8 cellular contexts compared by ENCODE assay signal in genomic region chr9:33472171-33472920, GRCh38. TPM values are rescaled to one million over a fixed set of nuclear protein-coding genes. Genes with fewer than 3 reads are reported as not detected.
DNase-seq lines count a peak whose midpoint lies in the region; ATAC-seq, FAIRE-seq and TF ChIP-seq lines count a peak whose summit lies in the region.

No MANE protein-coding gene starts in this region.

- peaks cover 5% of the 10 kb centered on the region for H3K27me3 Mint-ChIP-seq in HFFc6 (ENCODE audit: insufficient read depth)

- WGBS in K562 (ENCODE audit: insufficient coverage, low coverage, missing lambda C conversion rate), result 51% methylated on average over 15 of the region's 16 CpGs
- 92 to 95% methylated on average over 13 to 15 of the region's 16 CpGs for WGBS in mesodermal cell (ENCODE audit: insufficient coverage in 2 of 2), 2 experiments

- H3K4me1 Mint-ChIP-seq in HFFc6 (ENCODE audit: low read depth), result peaks cover 23% of the 10 kb centered on the region

- H3K27me3 ChIP-seq in ACC112 (ENCODE audit: insufficient read depth, low read length) (no peaks in the 10 kb centered on the region), K562 (ENCODE audit: control insufficient read depth in 2 of 2, insufficient read depth in 2 of 2, low read length in 2 of 2) (no peaks in the 10 kb centered on the region)

- DNase-seq in HFFc6 (no peak), K562 (ENCODE audit: extremely low read depth in 1 of 4, low spot score in 3 of 4) (no peak), cortex of kidney (lab: John Stamatoyannopoulos, UW) (no peak), GM12891 (ENCODE audit: insufficient read length, low spot score) (no peak), HuH-7 (ENCODE audit: low spot score) (no peak)
- DNase-seq in stimulated activated CD4-positive, alpha-beta T cell treated with anti-CD3 and anti-CD28 coated beads, Interleukin-12 subunit alpha, Interleukin-12 subunit beta, amount 100 ng/mL, for 4 hours, result no peak

- no peaks in the 10 kb centered on the region for H4K20me1 ChIP-seq in K562 (replicated peaks; ENCODE audit: control insufficient read depth, insufficient read depth, low read length)

- BruUV-seq in K562 (replicated peaks; lab: Mats Ljungman, UMichigan), result no TSS peak

- H3K4me2 ChIP-seq in K562 (ENCODE audit: insufficient read depth, low read length), result peak overlapping the region; percentile 94

- TF ChIP-seq EP300 in K562 (IDR thresholded peaks at IDR 0.05; ENCODE audit: low read length), result no peak

- peaks cover 34% of the 10 kb centered on the region for H3K36me3 Mint-ChIP-seq in HFFc6 (ENCODE audit: low read depth)

- FAIRE-seq in K562 (lab: Jason Lieb, UNC) (no peak), GM12891 (lab: Jason Lieb, UNC) (no peak)

- no peaks in the 10 kb centered on the region for H3K9me1 ChIP-seq in K562 (ENCODE audit: control insufficient read depth, insufficient read depth, low read length)

- no peak for TF ChIP-seq RAD21 in K562 (CRISPR knock-in tag; conservative IDR thresholded peaks at IDR 0.05 in 1 of 2, IDR thresholded peaks at IDR 0.05 in 1 of 2)

- H3K4me3 ChIP-seq in ACC112 (ENCODE audit: low read depth, low read length) (peak overlapping the region; percentile 90), K562 (peak overlapping the region; percentile 97), mesodermal cell (ENCODE audit: extremely low read depth, insufficient read depth, low read length, poor library complexity, severe bottlenecking) (peak overlapping the region; percentile 89)

- H3K9ac ChIP-seq in K562 (ENCODE audit: insufficient read depth in 1 of 2, low read depth in 2 of 2, low read length in 2 of 2), result peak overlapping the region; percentile 81 to 94

- no peak for TF ChIP-seq POLR2A in K562 (conservative IDR thresholded peaks at IDR 0.05)
- TF ChIP-seq POLR2A in GM12891 (IDR thresholded peaks at IDR 0.05; ENCODE audit: low read depth, low read length), result no peak

- H3K4me3 Mint-ChIP-seq in HFFc6, result peak overlapping the region; percentile 93

- H3K9me3 Mint-ChIP-seq in HFFc6, result no peaks in the 10 kb centered on the region

- peaks cover 27% of the 10 kb centered on the region for H3K79me2 ChIP-seq in ACC112 (ENCODE audit: control insufficient read depth, insufficient read depth, low read length, unreplicated experiment)
- peaks cover 31% of the 10 kb centered on the region for H3K79me2 ChIP-seq in K562 (ENCODE audit: control insufficient read depth, insufficient read depth, low read length)

- H3K27ac ChIP-seq in ACC112 (ENCODE audit: low read depth, low read length), result no peak overlapping the region
- H3K27ac ChIP-seq in K562 (ENCODE audit: extremely low read depth, low read depth, low read length), result no peak overlapping the region; the same call in 2 of the 3 replicates
- no peak overlapping the region for H3K27ac ChIP-seq in mesodermal cell (ENCODE audit: low read depth, low read length, severe bottlenecking)

- H3K4me1 ChIP-seq in ACC112 (ENCODE audit: control insufficient read depth, insufficient read depth, low read length, unreplicated experiment) (peaks cover 18% of the 10 kb centered on the region), K562 (replicated peaks in 1 of 2; ENCODE audit: control insufficient read depth in 2 of 2, insufficient read depth in 2 of 2, low read length in 2 of 2) (peaks cover 4 to 7% of the 10 kb centered on the region in 2 experiments; a peak in 3 of 5 replicates), mesodermal cell (ENCODE audit: control insufficient read depth, insufficient read depth, low read length, poor library complexity, severe bottlenecking) (peaks cover 16% of the 10 kb centered on the region)

- CTCF ChIA-PET in K562 (lab: Yijun Ruan, JAX; ENCODE audit: low intra/inter-chr PET ratio), result no interaction called here

- H2AFZ ChIP-seq in ACC112 (ENCODE audit: low read length, unreplicated experiment) (no peak overlapping the region), K562 (ENCODE audit: low read depth, low read length) (no peak overlapping the region)

- intact Hi-C loops in K562 (cut with micrococcal nuclease), result loop anchor here (10.0 kb wide), 1 partner anchor 252 kb away; no protein-coding TSS in a partner anchor

- in situ Hi-C loops in K562 (cut with MboI), result no loop called here

- H3K36me3 ChIP-seq in ACC112 (ENCODE audit: insufficient read depth, low read length), result peaks cover 10% of the 10 kb centered on the region
- H3K36me3 ChIP-seq in K562 (ENCODE audit: control insufficient read depth, insufficient read depth, low read length), result peaks cover 52% of the 10 kb centered on the region
- peaks cover 51% of the 10 kb centered on the region for H3K36me3 ChIP-seq in mesodermal cell (ENCODE audit: control insufficient read depth, insufficient read depth, low read length)

- ATAC-seq in K562, result no peak

- POLR2A ChIA-PET in K562 (lab: Yijun Ruan, JAX), result interaction anchor here (0.9 to 1.2 kb wide), 4 partner anchors 10 to 34 kb away, joined by 3 to 5 read pairs (median 3); no protein-coding TSS in a partner anchor

- peak overlapping the region; percentile 16; the same call in 1 of the 2 replicates for H3K27ac Mint-ChIP-seq in HFFc6

- TF ChIP-seq CTCF in HFFc6 (IDR thresholded peaks at IDR 0.05) (no peak), K562 (IDR thresholded peaks at IDR 0.05 in 2 of 3, conservative IDR thresholded peaks at IDR 0.05 in 1 of 3; ENCODE audit: insufficient read depth in 2 of 3, low read depth in 1 of 3, low read length in 3 of 3) (no peak)

- H3K9me3 ChIP-seq in K562 (replicated peaks; ENCODE audit: control insufficient read depth, insufficient read depth, low read depth, low read length), result no peaks in the 10 kb centered on the region
- H3K9me3 ChIP-seq in mesodermal cell (ENCODE audit: control insufficient read depth, low read length), result no peaks in the 10 kb centered on the region

RNA-seq across cellular contexts. Expression of gene NOL6, which starts 1.4 kb away (rescaled TPM):
- total RNA-seq in HFFc6 (2021; fragmentation: NEBNext Ultra II Directional; extraction: Animal tissue kit (Norgen Biotek cat#: 25700)), result 10 to 100 TPM; 57.9 to 69.2 (median 62.2) TPM
- 80.3 and 225 TPM in 2 replicates for total RNA-seq in K562 (2011; cell fraction: chromatin; rRNA removed; ENCODE audit: low replicate concordance)
- total RNA-seq in K562 (2011; cell fraction: nucleolus; rRNA removed), result 122 and 123 TPM in 2 replicates
- 77.3 and 80.3 TPM in 2 replicates for total RNA-seq in K562 (2011; cell fraction: nucleoplasm; rRNA removed)
- total RNA-seq in K562 (2014; rRNA removed), result 23.0 and 37.0 TPM in 2 replicates
- total RNA-seq in K562 (2014; rRNA removed; fragmentation: Illumina TruSeq; extraction: Trizol), result 23.0 and 27.0 TPM in 2 replicates
- 29.8 and 31.0 TPM in 2 replicates for total RNA-seq in K562 (2015; rRNA removed; fragmentation: Illumina TruSeq; extraction: Trizol)
- 58.9 and 61.1 TPM in 2 replicates for total RNA-seq in K562 (2021)
- polyA plus RNA-seq in K562 (2011; rRNA removed), result 23.5 and 42.1 TPM in 2 replicates
- polyA plus RNA-seq in K562 (2011; cell fraction: cytosol; rRNA removed), result 21.5 and 30.8 TPM in 2 replicates
- 106 and 124 TPM in 2 replicates for polyA plus RNA-seq in K562 (2011; cell fraction: nucleus; rRNA removed)
- 25.7 and 37.3 TPM in 2 replicates for polyA plus RNA-seq in K562 (2012)
- 49.9 and 51.2 TPM in 2 replicates for polyA plus RNA-seq in K562 (2014; fragmentation: Illumina TruSeq; extraction: Trizol)
- polyA plus RNA-seq in K562 (2014; fragmentation: Nextera tagmentation; extraction: Ambion mirVana), result 1 to 10 TPM; 7.7 to 9.4 TPM
- polyA plus RNA-seq in K562 (2014; rRNA removed), result 33.5 and 35.0 TPM in 2 replicates
- polyA minus RNA-seq in K562 (2011; rRNA and poly(A)+ RNA removed), result 24.9 and 28.2 TPM in 2 replicates
- 21.5 and 28.5 TPM in 2 replicates for polyA minus RNA-seq in K562 (2011; cell fraction: cytosol; rRNA and poly(A)+ RNA removed)
- 39.3 and 50.3 TPM in 2 replicates for polyA minus RNA-seq in K562 (2011; cell fraction: nucleus; rRNA and poly(A)+ RNA removed)
- polyA plus RNA-seq in mesodermal cell (2013, experiment 1 of 2), result 21.3 TPM
- polyA plus RNA-seq in mesodermal cell (2013, experiment 2 of 2), result 18.7 TPM
- 17.7 TPM for polyA plus RNA-seq in GM12891 (2012; ENCODE audit: low read depth, missing spikeins)

RNA-seq across cellular contexts. Expression of gene AQP3, which starts 25.0 kb away (rescaled TPM):
- under 1 TPM; 0.28 to 0.81 (median 0.53) TPM for total RNA-seq in HFFc6 (2021; fragmentation: NEBNext Ultra II Directional; extraction: Animal tissue kit (Norgen Biotek cat#: 25700))
- 13.3 and 46.7 TPM in 2 replicates for total RNA-seq in K562 (2011; cell fraction: chromatin; rRNA removed; ENCODE audit: low replicate concordance)
- total RNA-seq in K562 (2011; cell fraction: nucleolus; rRNA removed), result 57.8 and 76.0 TPM in 2 replicates
- 30.8 and 35.2 TPM in 2 replicates for total RNA-seq in K562 (2011; cell fraction: nucleoplasm; rRNA removed)
- total RNA-seq in K562 (2014; rRNA removed), result 17.6 and 26.9 TPM in 2 replicates
- total RNA-seq in K562 (2014; rRNA removed; fragmentation: Illumina TruSeq; extraction: Trizol), result 11.1 and 12.8 TPM in 2 replicates
- 13.3 and 15.1 TPM in 2 replicates for total RNA-seq in K562 (2015; rRNA removed; fragmentation: Illumina TruSeq; extraction: Trizol)
- 25.5 and 27.1 TPM in 2 replicates for total RNA-seq in K562 (2021)
- 25.8 and 31.5 TPM in 2 replicates for polyA plus RNA-seq in K562 (2011; rRNA removed)
- 51.7 and 150 TPM in 2 replicates for polyA plus RNA-seq in K562 (2011; cell fraction: cytosol; rRNA removed)
- polyA plus RNA-seq in K562 (2011; cell fraction: nucleus; rRNA removed), result 29.5 and 64.4 TPM in 2 replicates
- 11.3 and 35.0 TPM in 2 replicates for polyA plus RNA-seq in K562 (2012)
- 25.0 and 30.0 TPM in 2 replicates for polyA plus RNA-seq in K562 (2014; fragmentation: Illumina TruSeq; extraction: Trizol)
- 1 to 10 TPM; 4.2 to 6.0 TPM for polyA plus RNA-seq in K562 (2014; fragmentation: Nextera tagmentation; extraction: Ambion mirVana)
- polyA plus RNA-seq in K562 (2014; rRNA removed), result 25.3 and 29.9 TPM in 2 replicates
- polyA minus RNA-seq in K562 (2011; rRNA and poly(A)+ RNA removed), result 12.9 and 30.5 TPM in 2 replicates
- polyA minus RNA-seq in K562 (2011; cell fraction: cytosol; rRNA and poly(A)+ RNA removed), result 34.6 and 39.6 TPM in 2 replicates
- polyA minus RNA-seq in K562 (2011; cell fraction: nucleus; rRNA and poly(A)+ RNA removed), result 6.3 and 7.5 TPM in 2 replicates
- polyA plus RNA-seq in mesodermal cell (2013, experiment 1 of 2), result 3.1 TPM
- 1.8 TPM for polyA plus RNA-seq in mesodermal cell (2013, experiment 2 of 2)
- 0.40 TPM for polyA plus RNA-seq in GM12891 (2012; ENCODE audit: low read depth, missing spikeins)

RNA-seq across cellular contexts. Expression of gene ANKRD18B, which starts 51.7 kb away (rescaled TPM):
- 1 to 10 TPM; 5.1 to 9.9 (median 8.0) TPM for total RNA-seq in HFFc6 (2021; fragmentation: NEBNext Ultra II Directional; extraction: Animal tissue kit (Norgen Biotek cat#: 25700))
- total RNA-seq in K562 (2011; cell fraction: chromatin; rRNA removed; ENCODE audit: low replicate concordance), result 5.2 and 17.2 TPM in 2 replicates
- 3.7 and 7.9 TPM in 2 replicates for total RNA-seq in K562 (2011; cell fraction: nucleolus; rRNA removed)
- 8.0 and 8.8 TPM in 2 replicates for total RNA-seq in K562 (2011; cell fraction: nucleoplasm; rRNA removed)
- total RNA-seq in K562 (2014; rRNA removed) (1.1 and 1.3 TPM in 2 replicates), K562 (2014; rRNA removed; fragmentation: Illumina TruSeq; extraction: Trizol) (1.9 and 2.7 TPM in 2 replicates), K562 (2015; rRNA removed; fragmentation: Illumina TruSeq; extraction: Trizol) (1.7 and 2.0 TPM in 2 replicates), K562 (2021) (1.9 and 3.3 TPM in 2 replicates)
- polyA plus RNA-seq in K562 (2011; rRNA removed) (1.6 and 1.8 TPM in 2 replicates), K562 (2014; fragmentation: Illumina TruSeq; extraction: Trizol) (3.3 and 12.6 TPM in 2 replicates), K562 (2014; fragmentation: Nextera tagmentation; extraction: Ambion mirVana) (1 to 10 TPM in 1 of 2 experiments, under 1 TPM in 1; 0.43 to 1.4 TPM), K562 (2014; rRNA removed) (0.77 and 1.1 TPM in 2 replicates)
- polyA plus RNA-seq in K562 (2011; cell fraction: cytosol; rRNA removed), result 0.46 and 0.54 TPM in 2 replicates
- 1.5 and 1.7 TPM in 2 replicates for polyA plus RNA-seq in K562 (2011; cell fraction: nucleus; rRNA removed)
- polyA plus RNA-seq in K562 (2012), result 1.4 and 2.6 TPM in 2 replicates
- 3.9 and 4.3 TPM in 2 replicates for polyA minus RNA-seq in K562 (2011; rRNA and poly(A)+ RNA removed)
- polyA minus RNA-seq in K562 (2011; cell fraction: cytosol; rRNA and poly(A)+ RNA removed), result 4.2 TPM in 1 of 2 replicates, not detected in the other
- polyA minus RNA-seq in K562 (2011; cell fraction: nucleus; rRNA and poly(A)+ RNA removed), result 3.9 and 6.1 TPM in 2 replicates
- polyA plus RNA-seq in mesodermal cell (2013, experiment 1 of 2), result 7.5 TPM
- polyA plus RNA-seq in mesodermal cell (2013, experiment 2 of 2), result 9.5 TPM
- not detected for polyA plus RNA-seq in GM12891 (2012; ENCODE audit: low read depth, missing spikeins)

Comparison
In these comparisons a context has a peak if more than half of its experiments do, and no peak if none do; other contexts are left out.
1. RNA of gene AQP3, which starts 25.0 kb away (total RNA-seq): 11.1 to 76.0 TPM in K562; 0.28 to 0.81 TPM in HFFc6; every median in the first group is over 4 times any median in the second.
2. Peak in every context shown above with its lines, with median percentiles within 50 percentile points of each other: H3K4me3 ChIP-seq.